Comparison of ENCODE assay signal across 6 cellular contexts in the genomic region with DNA sequence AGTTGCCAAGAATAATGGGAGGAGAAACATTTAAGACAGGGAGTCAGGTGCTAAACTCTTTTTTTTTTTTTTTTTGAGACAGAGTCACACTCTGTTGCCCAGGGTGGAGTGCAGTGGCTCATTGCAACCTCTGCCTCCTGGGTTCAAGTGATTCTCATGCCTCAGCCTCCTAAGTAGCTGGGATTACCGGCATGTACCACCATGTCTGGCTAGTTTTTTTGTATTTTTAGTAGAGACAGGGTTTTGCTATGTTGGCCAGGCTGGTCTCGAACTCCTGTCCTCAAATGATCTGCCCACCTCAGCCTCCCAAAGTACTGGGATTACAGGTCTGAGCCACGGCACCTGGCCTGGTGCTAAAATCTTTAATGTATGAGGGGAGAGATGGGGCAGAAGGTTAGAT. TPM values are rescaled to one million over a fixed set of nuclear protein-coding genes. Genes with fewer than 3 reads are reported as not detected.
DNase-seq lines count a peak whose midpoint lies in the region; ATAC-seq, FAIRE-seq and TF ChIP-seq lines count a peak whose summit lies in the region.
"Not testable (repeated sequence)": the region's sequence is repeated elsewhere in the genome, so short reads cannot be mapped to it uniquely, and the experiment has no call there.

No MANE protein-coding gene starts in this region.

- H3K79me1 ChIP-seq in trophoblast cell (ENCODE audit: low read length), result not testable (repeated sequence)

- not testable (repeated sequence) for ATAC-seq in A549
- peak; percentile 27; the same call in 2 of the 3 replicates for ATAC-seq in GM12878

- peak overlapping the region; percentile 21 for H2BK5ac ChIP-seq in trophoblast cell (ENCODE audit: low read depth, low read length, poor library complexity)

- BruUV-seq in GM12878 (replicated peaks; lab: Mats Ljungman, UMichigan), result not testable (repeated sequence)

- intact Hi-C loops in GM12878 (cut with micrococcal nuclease; ENCODE audit: unreplicated experiment), result not testable (repeated sequence)

- H4K91ac ChIP-seq in trophoblast cell (ENCODE audit: low read depth, low read length), result not testable (repeated sequence)

- in situ Hi-C loops in GM23248 (cut with MboI); GM12878 (cut with MboI): not testable (repeated sequence)

- H4K12ac ChIP-seq in trophoblast cell (ENCODE audit: low read depth, low read length), result not testable (repeated sequence)

- not testable (repeated sequence) for H4K8ac ChIP-seq in trophoblast cell (ENCODE audit: low read depth, low read length)

- not testable (repeated sequence) for H2AFZ ChIP-seq in GM23248; Loucy (ENCODE audit: low read length); GM12878 (ENCODE audit: control insufficient read depth, low read depth, low read length); trophoblast cell (ENCODE audit: insufficient read depth, low read length, poor library complexity)

- not testable (repeated sequence) for H3K9me2 ChIP-seq in GM23248 (ENCODE audit: insufficient read depth); Loucy (replicated peaks; ENCODE audit: low read depth, low read length)

- peak overlapping the region; percentile 14; the same call in 2 of the 3 replicates for H3K4me2 ChIP-seq in A549
- peak overlapping the region; percentile 30 for H3K4me2 ChIP-seq in GM23248 (ENCODE audit: unreplicated experiment)
- peak overlapping the region; percentile 47 for H3K4me2 ChIP-seq in Loucy (ENCODE audit: low read depth, low read length, poor library complexity, severe bottlenecking)
- H3K4me2 ChIP-seq in GM12878 (ENCODE audit: control insufficient read depth, insufficient read depth); trophoblast cell (ENCODE audit: low read length): not testable (repeated sequence)

- not testable (repeated sequence) for H3K4me3 ChIP-seq in A549; GM23248; Loucy (ENCODE audit: low read length, poor library complexity, severe bottlenecking); GM12878; trophoblast cell (ENCODE audit: low read depth, low read length)

- H4K20me1 ChIP-seq in GM23248 (ENCODE audit: insufficient read depth); Loucy (ENCODE audit: insufficient read depth, low read length, poor library complexity, severe bottlenecking); GM12878 (ENCODE audit: control insufficient read depth, insufficient read depth): not testable (repeated sequence)

- H3F3A ChIP-seq in GM23248 (ENCODE audit: insufficient read depth); Loucy (ENCODE audit: low read depth): not testable (repeated sequence)

- TF ChIP-seq CTCF in A549 (IDR thresholded peaks at IDR 0.05); Loucy (conservative IDR thresholded peaks at IDR 0.05; ENCODE audit: low read length); GM12878 (IDR thresholded peaks at IDR 0.05 in 2 of 3, conservative IDR thresholded peaks at IDR 0.05 in 1 of 3; ENCODE audit: control insufficient read depth in 2 of 3, extremely low read depth in 1 of 3, insufficient read depth in 1 of 3, low read depth in 3 of 3, low read length in 3 of 3): not testable (repeated sequence)

- TF ChIP-seq POLR2A in A549 (IDR thresholded peaks at IDR 0.05; ENCODE audit: low read length); GM12878 (IDR thresholded peaks at IDR 0.05; ENCODE audit: low read depth, low read length): not testable (repeated sequence)

- H3K9me3 ChIP-seq in A549, result peaks cover 28% of the 10 kb centered on the region
- not testable (repeated sequence) for H3K9me3 ChIP-seq in GM23248 (ENCODE audit: low read depth); Loucy (ENCODE audit: insufficient read depth, low read depth, low read length); trophoblast cell (ENCODE audit: insufficient read depth, low read depth, low read length)
- H3K9me3 ChIP-seq in GM12878 (replicated peaks; ENCODE audit: control insufficient read depth, insufficient read depth, low read length), result peaks cover 17% of the 10 kb centered on the region; the same call in 2 of the 3 replicates

- H3K27me3 ChIP-seq in GM23248 (replicated peaks; ENCODE audit: insufficient read depth); Loucy (ENCODE audit: insufficient read depth, low read length, poor library complexity, severe bottlenecking); GM12878 (replicated peaks in 1 of 2; ENCODE audit: control insufficient read depth in 2 of 2, insufficient read depth in 2 of 2, low read length in 1 of 2); trophoblast cell (ENCODE audit: insufficient read depth, low read length): not testable (repeated sequence)

- H2BK12ac ChIP-seq in trophoblast cell (ENCODE audit: low read length), result not testable (repeated sequence)

- WGBS in A549 (ENCODE audit: missing lambda C conversion rate), result 96% methylated on average over 3 of the region's 3 CpGs
- WGBS in GM23248 (ENCODE audit: low coverage in 1 of 2, low lambda C conversion rate in 2 of 2, missing lambda C conversion rate in 2 of 2), 2 experiments, result 97 to 100% methylated on average over 3 of the region's 3 CpGs
- WGBS in GM12878 (ENCODE audit: insufficient coverage, insufficient replicate concordance, low lambda C conversion rate, missing lambda C conversion rate), result 91% methylated on average over 3 of the region's 3 CpGs
- no CpG with 5 or more reads among the region's 3 CpGs for WGBS in trophoblast cell (ENCODE audit: extremely low coverage, insufficient coverage, insufficient read length)

- CTCF ChIA-PET in A549 (lab: Yijun Ruan, JAX), result interaction anchor here (0.7 kb wide), 1 partner anchor 11 kb away, joined by 5 read pairs; no protein-coding TSS in a partner anchor
- CTCF ChIA-PET in GM12878 (lab: Yijun Ruan, JAX), result not testable (repeated sequence)

- H3K18ac ChIP-seq in trophoblast cell (ENCODE audit: low read length), result peak overlapping the region; percentile 75

- H3K4me1 ChIP-seq in A549, result peaks cover 32% of the 10 kb centered on the region
- H3K4me1 ChIP-seq in GM23248 (ENCODE audit: insufficient read depth), result peaks cover 14% of the 10 kb centered on the region
- peaks cover 58% of the 10 kb centered on the region for H3K4me1 ChIP-seq in Loucy (ENCODE audit: insufficient read depth, low read length, poor library complexity, severe bottlenecking)
- not testable (repeated sequence) for H3K4me1 ChIP-seq in GM12878 (ENCODE audit: control insufficient read depth, insufficient read depth, low read length); trophoblast cell (ENCODE audit: control insufficient read depth in 1 of 2, insufficient read depth in 2 of 2, low read length in 2 of 2)

- H3K14ac ChIP-seq in trophoblast cell (ENCODE audit: low read length), result not testable (repeated sequence)

- not testable (repeated sequence) for TF ChIP-seq EP300 in A549 (IDR thresholded peaks at IDR 0.05); GM12878 (IDR thresholded peaks at IDR 0.05; ENCODE audit: borderline replicate concordance in 1 of 2, control insufficient read depth in 1 of 2, low read depth in 2 of 2, low read length in 2 of 2)

- FAIRE-seq in A549 (lab: Jason Lieb, UNC); GM12878 (lab: Jason Lieb, UNC): not testable (repeated sequence)

- TF ChIP-seq RAD21 in A549 (conservative IDR thresholded peaks at IDR 0.05 in 1 of 2, IDR thresholded peaks at IDR 0.05 in 1 of 2); GM12878 (IDR thresholded peaks at IDR 0.05; ENCODE audit: insufficient read depth, low read depth, low read length): not testable (repeated sequence)

- SMC1A ChIA-PET in GM12878 (lab: Charles Lee; ENCODE audit: uncharacterized antibody, unreplicated experiment), result interaction anchor here (1.3 kb wide), 1 partner anchor 8 kb away, joined by 3 read pairs; no protein-coding TSS in a partner anchor

- POLR2A ChIA-PET in A549 (lab: Yijun Ruan, JAX) (interaction anchor here (0.7 kb wide), 1 partner anchor 135 kb away, joined by 7 read pairs; no protein-coding TSS in a partner anchor), GM12878 (lab: Charles Lee) (interaction anchor here (0.6 to 1.3 kb wide), 2 partner anchors 48 to 53 kb away, joined by 3 to 4 read pairs; no protein-coding TSS in a partner anchor)

- RAD21 ChIA-PET in GM12878 (lab: Charles Lee; ENCODE audit: unreplicated experiment), result interaction anchor here (1.0 kb wide), 1 partner anchor 13 kb away, joined by 4 read pairs; no protein-coding TSS in a partner anchor

- DNase-seq in A549 (ENCODE audit: low read depth in 1 of 2, low spot score in 1 of 2); GM23248; GM12878 (ENCODE audit: low read depth, low spot score); epithelial cell of prostate (ENCODE audit: low read depth, low spot score); trophoblast cell: not testable (repeated sequence)

- H3K9ac ChIP-seq in GM23248; Loucy (ENCODE audit: low read depth, low read length, poor library complexity, severe bottlenecking); GM12878 (ENCODE audit: control insufficient read depth, insufficient read depth, low read length); trophoblast cell (ENCODE audit: low read length): not testable (repeated sequence)

- H2AK5ac ChIP-seq in trophoblast cell (ENCODE audit: low read length), result not testable (repeated sequence)

- H3K79me2 ChIP-seq in GM23248 (ENCODE audit: insufficient read depth) (peaks cover 100% of the 10 kb centered on the region), Loucy (ENCODE audit: insufficient read depth, low read length) (peaks cover 67% of the 10 kb centered on the region), GM12878 (ENCODE audit: control insufficient read depth, insufficient read depth, low read length) (peaks cover 18% of the 10 kb centered on the region)
- H3K79me2 ChIP-seq in trophoblast cell (ENCODE audit: control insufficient read depth, insufficient read depth, low read length, poor library complexity), result not testable (repeated sequence)

- H3K23ac ChIP-seq in trophoblast cell (ENCODE audit: low read length), result not testable (repeated sequence)

- peak overlapping the region in 1 of 2 experiments; percentile 15; a peak in 1 of 6 replicates for H3K27ac ChIP-seq in A549
- not testable (repeated sequence) for H3K27ac ChIP-seq in GM23248; GM12878 (ENCODE audit: control insufficient read depth, insufficient read depth); trophoblast cell (ENCODE audit: low read depth, low read length)
- H3K27ac ChIP-seq in epithelial cell of prostate, result peak overlapping the region; percentile 20

- peaks cover 59% of the 10 kb centered on the region for H3K36me3 ChIP-seq in GM23248 (ENCODE audit: low read depth)
- H3K36me3 ChIP-seq in Loucy (ENCODE audit: insufficient read depth, low read length); GM12878 (ENCODE audit: control insufficient read depth in 2 of 2, insufficient read depth in 2 of 2, low read length in 1 of 2); trophoblast cell (ENCODE audit: control insufficient read depth in 1 of 2, insufficient read depth in 2 of 2, low read length in 2 of 2): not testable (repeated sequence)

- H3K4ac ChIP-seq in trophoblast cell (ENCODE audit: low read depth, low read length), result not testable (repeated sequence)

- H2BK120ac ChIP-seq in trophoblast cell (ENCODE audit: insufficient read depth, low read length, poor library complexity), result not testable (repeated sequence)

RNA-seq across cellular contexts. Expression of gene EHBP1, which starts 7.7 kb away (rescaled TPM):
- polyA plus RNA-seq in A549 (2011; rRNA removed), result 145 and 204 TPM in 2 replicates
- polyA plus RNA-seq in A549 (2012; cell fraction: cytosol; rRNA removed), result 27.9 and 34.9 TPM in 2 replicates
- polyA plus RNA-seq in A549 (2012; cell fraction: nucleus; rRNA removed), result 23.7 and 39.5 TPM in 2 replicates
- 62.4 to 76.9 TPM (median 65.7 TPM) in 3 replicates for polyA plus RNA-seq in A549 (2017; fragmentation: RNase III; extraction: RNeasy Plus Mini Kit Qiagen cat#74134 plus additional on column Dnase treatment)
- 153 and 167 TPM in 2 replicates for polyA minus RNA-seq in A549 (2011; rRNA and poly(A)+ RNA removed)
- 53.0 and 56.8 TPM in 2 replicates for total RNA-seq in GM23248 (2014; rRNA removed; shearing (Covaris generic))
- polyA plus RNA-seq in GM23248 (2016; fragmentation: Nextera tagmentation; extraction: Ambion mirVana), result 36.8 and 41.3 TPM in 2 replicates
- total RNA-seq in GM12878 (2013; cell fraction: nucleolus; rRNA removed), result 326 and 345 TPM in 2 replicates
- total RNA-seq in GM12878 (2014; rRNA removed), result 10.5 and 14.6 TPM in 2 replicates
- 22.2 and 25.3 TPM in 2 replicates for total RNA-seq in GM12878 (2014; rRNA removed; fragmentation: Illumina TruSeq; extraction: Trizol)
- 22.4 and 25.1 TPM in 2 replicates for total RNA-seq in GM12878 (2021)
- 6.6 TPM for polyA plus RNA-seq in GM12878 (2011; ENCODE audit: low read depth)
- 26.1 and 33.7 TPM in 2 replicates for polyA plus RNA-seq in GM12878 (2011; rRNA removed)
- polyA plus RNA-seq in GM12878 (2011; cell fraction: cytosol; rRNA removed), result 8.0 and 10.7 TPM in 2 replicates
- 28.8 and 30.4 TPM in 2 replicates for polyA plus RNA-seq in GM12878 (2011; cell fraction: nucleus; rRNA removed)
- 12.4 and 16.7 TPM in 2 replicates for polyA plus RNA-seq in GM12878 (2012)
- 18.9 and 25.0 TPM in 2 replicates for polyA plus RNA-seq in GM12878 (2014; fragmentation: Illumina TruSeq; extraction: Trizol)
- 1 to 10 TPM; 5.7 to 5.9 TPM for polyA plus RNA-seq in GM12878 (2014; fragmentation: Nextera tagmentation; extraction: Ambion mirVana)
- 13.7 and 14.4 TPM in 2 replicates for polyA plus RNA-seq in GM12878 (2014; rRNA removed)
- polyA plus RNA-seq in GM12878 (2016; fragmentation: Nextera tagmentation; extraction: Ambion mirVana), result 10 to 100 TPM; 12.0 to 12.8 TPM
- polyA minus RNA-seq in GM12878 (2011; rRNA and poly(A)+ RNA removed), result 56.1 and 59.0 TPM in 2 replicates
- 12.6 TPM in 2 replicates for polyA minus RNA-seq in GM12878 (2011; cell fraction: cytosol; rRNA and poly(A)+ RNA removed)
- 64.8 and 88.5 TPM in 2 replicates for polyA minus RNA-seq in GM12878 (2011; cell fraction: nucleus; rRNA and poly(A)+ RNA removed)
- 50.6 and 56.9 TPM in 2 replicates for polyA plus RNA-seq in trophoblast cell (2013)
